In the genomic region with DNA sequence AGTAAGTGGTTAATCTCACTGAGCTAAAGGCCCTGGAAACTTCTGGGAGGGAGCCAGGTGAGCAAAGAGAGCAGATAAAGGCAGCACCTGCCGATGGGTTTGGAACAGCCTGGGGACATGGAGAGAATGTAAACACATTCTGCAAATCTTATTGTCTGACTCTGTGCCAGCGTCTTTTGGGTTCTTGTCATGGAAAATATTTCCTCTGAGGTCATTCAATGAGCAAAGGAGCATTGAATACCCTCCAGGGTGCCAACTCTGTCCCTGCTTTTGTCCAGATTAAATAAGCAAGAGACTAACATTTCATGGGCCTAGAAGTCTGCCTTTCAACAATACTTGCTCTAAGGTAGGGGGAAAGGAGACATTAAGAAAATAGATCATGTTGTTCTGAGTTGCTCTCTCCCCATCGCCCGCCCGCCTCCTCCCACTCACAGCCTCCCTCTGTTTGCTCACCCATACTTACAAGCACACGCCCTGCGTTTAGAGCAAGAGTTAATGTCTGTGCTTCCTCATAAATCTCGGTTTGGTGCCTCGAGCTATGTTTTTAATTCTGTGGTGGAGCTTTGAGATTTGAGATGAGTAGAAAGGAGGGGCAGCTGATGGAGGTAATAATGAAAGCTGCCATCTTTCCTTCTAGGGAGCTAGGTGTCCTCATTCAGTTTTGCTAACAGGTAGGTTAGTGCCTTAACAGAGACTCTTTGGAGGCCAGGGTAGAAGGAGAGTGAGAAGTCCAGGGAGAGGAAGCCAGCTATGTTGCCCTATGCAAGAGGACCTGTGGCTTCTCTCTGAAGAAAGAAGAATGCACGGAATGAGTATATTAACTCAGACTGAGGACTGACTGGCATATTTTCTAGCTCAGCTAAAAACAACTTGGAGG, we compare ENCODE assay signal across 8 cellular contexts.
DNase-seq lines count a peak whose midpoint lies in the region; ATAC-seq and TF ChIP-seq lines count a peak whose summit lies in the region.

No MANE protein-coding gene starts in this region.

- no peaks in the 10 kb centered on the region for H3K9me3 ChIP-seq in OCI-LY7 (ENCODE audit: low read length)

- ATAC-seq in HG02973 (IDR thresholded peaks at IDR 0.05; ENCODE audit: unreplicated experiment): no peak

- CTCF ChIA-PET in activated CD4-positive, alpha-beta T cell treated with anti-CD3 and anti-CD28 coated beads, Interleukin-2, amount 10 ng/mL, durations not matched to agents 7 days and 5 days (lab: Charles Lee): interaction anchor here (0.9 to 2.9 kb wide), 5 partner anchors 9 to 45 kb away, joined by 3 to 7 read pairs (median 3); no protein-coding TSS in a partner anchor
- CTCF ChIA-PET in OCI-LY7 (lab: Charles Lee; ENCODE audit: unreplicated experiment): no interaction called here

- peak overlapping the region; percentile 85 for H3K27ac Mint-ChIP-seq in activated CD4-positive, alpha-beta T cell treated with anti-CD3 and anti-CD28 coated beads, Interleukin-2, amount 10 ng/mL, durations not matched to agents 7 days and 5 days

- no peaks in the 10 kb centered on the region for H3K27me3 Mint-ChIP-seq in activated CD4-positive, alpha-beta T cell treated with anti-CD3 and anti-CD28 coated beads, Interleukin-2, amount 10 ng/mL, durations not matched to agents 7 days and 5 days

- no peak overlapping the region for H3K4me3 ChIP-seq in OCI-LY7 (ENCODE audit: low read depth, low read length, poor library complexity, severe bottlenecking)

- H3K4me1 Mint-ChIP-seq in activated CD4-positive, alpha-beta T cell treated with anti-CD3 and anti-CD28 coated beads, Interleukin-2, amount 10 ng/mL, durations not matched to agents 7 days and 5 days: peaks cover 64% of the 10 kb centered on the region

- H3K9me2 ChIP-seq in OCI-LY7 (ENCODE audit: insufficient read depth, low read length): no peaks in the 10 kb centered on the region

- no peak overlapping the region for H3K27ac ChIP-seq in OCI-LY7 (ENCODE audit: low read depth, low read length, poor library complexity, severe bottlenecking)

- H3K36me3 ChIP-seq in OCI-LY7 (ENCODE audit: insufficient read depth, low read length): no peaks in the 10 kb centered on the region

- no peaks in the 10 kb centered on the region for H3K4me1 ChIP-seq in OCI-LY7 (ENCODE audit: insufficient read depth, low read length, poor library complexity, severe bottlenecking)

- TF ChIP-seq CTCF in OCI-LY7 (conservative IDR thresholded peaks at IDR 0.05; ENCODE audit: low read length): no peak

- DNase-seq in COR-L47 (lab: John Stamatoyannopoulos, UW): peak; percentile 100
- peak; percentile 98 for DNase-seq in M059J (ENCODE audit: low read depth)
- DNase-seq in activated CD4-positive, alpha-beta T cell treated with anti-CD3 and anti-CD28 coated beads, Interleukin-2, amount 10 ng/mL, durations not matched to agents 7 days and 5 days: no peak
- DNase-seq in iPS-NIHi11 (ENCODE audit: low spot score): peak; percentile 74
- DNase-seq in KG1 (lab: John Stamatoyannopoulos, UW): no peak
- DNase-seq in OCI-LY7 (ENCODE audit: low spot score): no peak
- no peak for DNase-seq in NCI-H524 treated with DMSO at 0.1 percent for 48 hours (lab: John Stamatoyannopoulos, UW)

- POLR2A ChIA-PET in activated CD4-positive, alpha-beta T cell treated with anti-CD3 and anti-CD28 coated beads, Interleukin-2, amount 10 ng/mL, durations not matched to agents 7 days and 5 days (lab: Charles Lee): interaction anchor here (0.7 to 0.9 kb wide), 2 partner anchors 20 to 29 kb away, joined by 3 read pairs; no protein-coding TSS in a partner anchor
- POLR2A ChIA-PET in OCI-LY7 (lab: Charles Lee): interaction anchor here (0.5 to 0.7 kb wide), 4 partner anchors 10 to 680 kb away, joined by 3 to 4 read pairs (median 4); no protein-coding TSS in a partner anchor

- intact Hi-C loops in OCI-LY7 (cut with micrococcal nuclease; ENCODE audit: unreplicated experiment): no loop called here

- peaks cover 7% of the 10 kb centered on the region for H3K9me3 Mint-ChIP-seq in activated CD4-positive, alpha-beta T cell treated with anti-CD3 and anti-CD28 coated beads, Interleukin-2, amount 10 ng/mL, durations not matched to agents 7 days and 5 days

- no peaks in the 10 kb centered on the region for H3K79me2 ChIP-seq in OCI-LY7 (ENCODE audit: insufficient read depth, low read depth, low read length)

- H3K36me3 Mint-ChIP-seq in activated CD4-positive, alpha-beta T cell treated with anti-CD3 and anti-CD28 coated beads, Interleukin-2, amount 10 ng/mL, durations not matched to agents 7 days and 5 days (ENCODE audit: low read depth): peaks cover 18% of the 10 kb centered on the region

- H2AFZ ChIP-seq in OCI-LY7 (ENCODE audit: low read length): no peak overlapping the region

- H4K20me1 ChIP-seq in OCI-LY7 (ENCODE audit: insufficient read depth, low read length): no peaks in the 10 kb centered on the region

- BruUV-seq in OCI-LY7 (replicated peaks; lab: Mats Ljungman, UMichigan): no TSS peak

- no peak overlapping the region for H3K4me3 Mint-ChIP-seq in activated CD4-positive, alpha-beta T cell treated with anti-CD3 and anti-CD28 coated beads, Interleukin-2, amount 10 ng/mL, durations not matched to agents 7 days and 5 days

- H3K4me2 ChIP-seq in OCI-LY7 (ENCODE audit: low read length): no peak overlapping the region

Comparison
In these comparisons a context has a peak if more than half of its experiments do, and no peak if none do; other contexts are left out.
1. DNase-seq: peak in COR-L47 (single experiment), M059J (single experiment) and iPS-NIHi11 (single experiment); none in activated CD4-positive, alpha-beta T cell treated with anti-CD3 and anti-CD28 coated beads, Interleukin-2, amount 10 ng/mL, durations not matched to agents 7 days and 5 days (single experiment), KG1 (single experiment), OCI-LY7 (single experiment) and NCI-H524 treated with DMSO at 0.1 percent for 48 hours (single experiment).